ENCODE assay signal across 17 cellular contexts in the genomic region with DNA sequence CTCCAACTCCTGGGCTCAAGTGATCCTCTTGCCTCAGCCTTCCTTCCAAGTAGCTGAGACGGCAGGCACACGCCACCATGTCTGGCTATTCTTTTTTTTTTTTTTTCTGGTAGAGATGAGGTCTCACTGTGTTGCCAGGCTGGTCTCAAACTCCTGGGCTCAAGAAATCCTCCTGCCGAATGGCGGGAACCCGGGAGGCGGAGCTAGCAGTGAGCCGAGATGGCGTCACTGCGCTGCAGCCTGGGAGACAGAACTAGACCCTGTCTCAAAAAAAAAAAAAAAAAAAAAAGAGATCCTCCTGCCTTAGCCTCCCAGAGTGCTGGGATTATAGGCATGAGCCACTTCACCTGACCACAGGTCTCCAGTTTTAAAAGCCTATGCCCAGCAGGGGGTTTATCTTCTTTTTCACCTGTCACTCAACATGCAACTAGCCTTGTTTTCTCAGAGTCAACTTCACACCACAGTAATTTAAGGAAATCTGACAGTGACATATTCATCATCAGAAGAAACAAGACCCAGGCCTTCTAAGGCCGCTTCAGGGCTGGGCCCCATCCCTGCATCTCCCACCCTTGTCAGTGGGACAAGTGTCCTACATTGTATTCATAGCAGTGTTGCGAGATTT.
"Had no signal": no experiment of that assay in that cellular context is flagged by ENCODE, and none has a peak within 500 bp of the region (broad histone marks: within the 10 kb centered on the region; RNA-seq: fewer than 3 reads in every experiment).

No MANE protein-coding gene starts in this region.

- H3K27me3 ChIP-seq: left lung, ovary, right atrium auricular region, sigmoid colon, stomach, transverse colon had no signal

- H3K4me3 ChIP-seq: coronary artery, left lung, lower lobe of right lung, ovary, right atrium auricular region, sigmoid colon, skin epidermis, stomach, thoracic aorta, transverse colon had no signal

- H3K9me3 ChIP-seq: left lung, lower lobe of right lung, ovary, thoracic aorta, transverse colon had no signal

- DNase-seq: effector CD4-positive, alpha-beta T cell; erythroblast; immature natural killer cell; left lung; lower lobe of right lung; natural killer cell; ovary; sigmoid colon; stimulated activated CD4-positive, alpha-beta T cell treated with anti-CD3 and anti-CD28 coated beads, Interleukin-4, amount 100 ng/mL, for 4 hours; stimulated activated naive B cell treated with anti-CD40 and anti-IgM and Interleukin-4, amounts not matched to agents 10 μg/mL and 1 μg/mL and 100 μg/mL, for 72 hours; stomach; substantia nigra had no signal

- H3K27ac ChIP-seq: coronary artery, left lung, lower lobe of right lung, ovary, right atrium auricular region, sigmoid colon, skin epidermis, stomach, thoracic aorta, transverse colon had no signal

- H3K36me3 ChIP-seq: left lung, lower lobe of right lung, ovary, right atrium auricular region, sigmoid colon, stomach, thoracic aorta, transverse colon had no signal

- ATAC-seq: left lung; lower lobe of right lung; natural killer cell; stimulated activated naive B cell treated with anti-CD40 and anti-IgM and Interleukin-4, amounts not matched to agents 10 μg/mL and 1 μg/mL and 100 μg/mL, for 72 hours had no signal

- H3K4me1 ChIP-seq: left lung, lower lobe of right lung, right atrium auricular region, sigmoid colon, stomach, transverse colon had no signal
